ENCODE assay signal across 12 cellular contexts in genomic region chr22:32417906-32418305, GRCh38. TPM values are rescaled to one million over a fixed set of nuclear protein-coding genes. Genes with fewer than 3 reads are reported as not detected.
"Had no signal": no experiment of that assay in that cellular context is flagged by ENCODE, and none has a peak within 500 bp of the region (broad histone marks: within the 10 kb centered on the region; RNA-seq: fewer than 3 reads in every experiment).

No MANE protein-coding gene starts in this region.

- H3K9ac ChIP-seq: GM23248 had no signal

- H3K27ac Mint-ChIP-seq: GM23338, H9, HFFc6 had no signal

- DNase-seq: GM23248, GOT3, H7, H9, HCEC 1CT, HFFc6 had no signal

- H3K9me3 ChIP-seq: HAP-1 had no signal

- H3K27ac ChIP-seq: GM23248 had no signal

- H2AFZ ChIP-seq: GM23248, GM23338 had no signal

- H3K9me3 Mint-ChIP-seq: GM23338, H9, HFFc6 had no signal

- FAIRE-seq: H1, H54 had no signal

- H3K4me2 ChIP-seq: GM23338 had no signal

- H3K4me3 ChIP-seq: GM23248, GM23338, HAP-1 had no signal

- H3K36me3 ChIP-seq: HAP-1 had no signal

- ATAC-seq: GM23338, HCT116 had no signal

- H3K4me3 Mint-ChIP-seq: GM23338, H9, HFFc6 had no signal

- H3K4me1 ChIP-seq: HAP-1 had no signal

RNA-seq across cellular contexts. Expression of gene BPIFC, which starts 46.3 kb away (rescaled TPM):
- total RNA-seq: GM23248, GM23338, H1, H4, H7, H9, HFFc6 had no signal
- polyA plus RNA-seq: GM23248, GM23338, H1 had no signal
